ENCODE assay signal across 8 cellular contexts in genomic region chr17:81018044-81018802, GRCh38. TPM values are rescaled to one million over a fixed set of nuclear protein-coding genes. Genes with fewer than 3 reads are reported as not detected.
A peak's percentile ranks its signal among the peaks of the same experiment; 100 is the strongest.
DNase-seq lines count a peak whose midpoint lies in the region; TF ChIP-seq lines count a peak whose summit lies in the region.

No MANE protein-coding gene starts in this region.

- DNase-seq in DMS114 treated with DMSO at 0.1 percent for 48 hours (lab: John Stamatoyannopoulos, UW; ENCODE audit: unreplicated experiment) = peak; percentile 20
- peak; percentile 66 for DNase-seq in NCI-H1092 (lab: John Stamatoyannopoulos, UW)
- peak; percentile 21 for DNase-seq in activated CD4-positive, alpha-beta T cell treated with anti-CD3 and anti-CD28 coated beads, Interleukin-2, amount 50 U/mL, for 1 hour
- DNase-seq in fibroblast of gingiva (ENCODE audit: low read depth) = peak; percentile 63
- DNase-seq in middle frontal gyrus (ENCODE audit: extremely low spot score, low spot score) = no peak
- no peak for DNase-seq in Caco-2
- no peak for DNase-seq in T1000 (lab: John Stamatoyannopoulos, UW)

- no peak overlapping the region for H3K27ac Mint-ChIP-seq in Caco-2 (ENCODE audit: unreplicated experiment)

- H3K27me3 ChIP-seq in neutrophil (no peaks in the 10 kb centered on the region), Caco-2 (replicated peaks; ENCODE audit: control insufficient read depth, insufficient read depth, low read length) (no peaks in the 10 kb centered on the region)

- POLR2A ChIA-PET in Caco-2 (lab: Charles Lee) = no interaction called here

- CTCF ChIA-PET in Caco-2 (lab: Charles Lee) = no interaction called here

- TF ChIP-seq CTCF in neutrophil (IDR thresholded peaks at IDR 0.05) (no peak), Caco-2 (IDR thresholded peaks at IDR 0.05; ENCODE audit: insufficient read depth in 1 of 2, low read depth in 1 of 2, low read length in 1 of 2, severe bottlenecking in 1 of 2, unreplicated experiment in 1 of 2) (no peak)

- intact Hi-C loops in Caco-2 (cut with micrococcal nuclease; ENCODE audit: unreplicated experiment) = no loop called here

- H3K4me1 ChIP-seq in neutrophil (ENCODE audit: control insufficient read depth in 1 of 2, insufficient read depth in 1 of 2, low read depth in 1 of 2, low read length in 1 of 2) (peaks cover 5 to 13% of the 10 kb centered on the region in 2 experiments), Caco-2 (no peaks in the 10 kb centered on the region; the same call in 1 of the 2 replicates)

- H3K36me3 ChIP-seq in neutrophil = no peaks in the 10 kb centered on the region
- H3K36me3 ChIP-seq in Caco-2 (ENCODE audit: control insufficient read depth, insufficient read depth, low read length) = no peaks in the 10 kb centered on the region

- peaks cover 10% of the 10 kb centered on the region for H3K9me3 Mint-ChIP-seq in Caco-2 (ENCODE audit: unreplicated experiment)

- BruUV-seq in Caco-2 (replicated peaks; lab: Mats Ljungman, UMichigan) = no TSS peak

- H3K9me3 ChIP-seq in neutrophil = no peaks in the 10 kb centered on the region
- H3K9me3 ChIP-seq in Caco-2 = peaks cover 8% of the 10 kb centered on the region

- H3K36me3 Mint-ChIP-seq in Caco-2 (ENCODE audit: insufficient read depth, unreplicated experiment) = peaks cover 4% of the 10 kb centered on the region

- H3K27ac ChIP-seq in neutrophil = peak overlapping the region; percentile 87

- H3K4me3 Mint-ChIP-seq in Caco-2 (ENCODE audit: unreplicated experiment) = no peak overlapping the region

- H3K4me3 ChIP-seq in neutrophil (ENCODE audit: low read depth in 1 of 2, low read length in 1 of 2) (peak overlapping the region; percentile 52 to 59), Caco-2 (ENCODE audit: low read depth, low read length) (no peak overlapping the region)

- peaks cover 3% of the 10 kb centered on the region for H3K27me3 Mint-ChIP-seq in Caco-2 (ENCODE audit: insufficient read depth, unreplicated experiment)

- H3K4me1 Mint-ChIP-seq in Caco-2 (ENCODE audit: low read depth, unreplicated experiment) = no peaks in the 10 kb centered on the region

RNA-seq across cellular contexts. Expression of gene BAIAP2, which starts 16.7 kb away (rescaled TPM):
- total RNA-seq in Caco-2 (2022) = 52.6 and 57.7 TPM in 2 replicates

RNA-seq across cellular contexts. Expression of gene CHMP6, which starts 26.6 kb away (rescaled TPM):
- 20.1 and 23.2 TPM in 2 replicates for total RNA-seq in Caco-2 (2022)

Comparison
In these comparisons a context has a peak if more than half of its experiments do, and no peak if none do; other contexts are left out.
1. DNase-seq: peak in DMS114 treated with DMSO at 0.1 percent for 48 hours (single experiment), NCI-H1092 (single experiment), activated CD4-positive, alpha-beta T cell treated with anti-CD3 and anti-CD28 coated beads, Interleukin-2, amount 50 U/mL, for 1 hour (single experiment) and fibroblast of gingiva (single experiment); none in middle frontal gyrus (single experiment), Caco-2 (0 of 2) and T1000 (single experiment).